In the genomic region with DNA sequence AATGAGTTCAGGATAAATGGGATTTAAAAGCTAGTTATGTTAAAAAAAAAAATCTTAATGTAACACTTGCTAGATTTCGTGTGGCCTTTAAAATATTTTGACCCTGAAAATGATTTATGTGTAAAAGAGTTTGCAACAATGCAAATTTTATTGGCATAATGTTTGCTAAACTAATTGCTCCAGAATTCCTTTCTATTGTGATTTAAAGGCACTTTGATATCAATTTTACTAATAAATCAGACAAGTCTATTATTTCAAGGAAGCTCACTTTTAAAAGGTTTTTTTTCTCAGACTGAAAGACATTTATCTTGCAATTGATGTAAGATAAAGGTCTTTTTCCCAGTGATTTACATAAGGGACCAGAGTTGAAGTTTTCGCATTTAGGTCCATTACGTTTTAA, we compare ENCODE assay signal across 17 cellular contexts. TPM values are rescaled to one million over a fixed set of nuclear protein-coding genes. Genes with fewer than 3 reads are reported as not detected.
DNase-seq lines count a peak whose midpoint lies in the region; ATAC-seq and TF ChIP-seq lines count a peak whose summit lies in the region.
"Had no signal": no experiment of that assay in that cellular context is flagged by ENCODE, and none has a peak within 500 bp of the region (broad histone marks: within the 10 kb centered on the region; RNA-seq: fewer than 3 reads in every experiment).

No MANE protein-coding gene starts in this region.

- POLR2A ChIA-PET in SK-N-SH (lab: Yijun Ruan, JAX) = no interaction called here
- POLR2A ChIA-PET in HEK293T (lab: Yijun Ruan, JAX) = no interaction called here
- POLR2A ChIA-PET in Panc1 (lab: Charles Lee) = no interaction called here

- H3K27me3 ChIP-seq in SK-N-SH (ENCODE audit: insufficient read depth) (no peaks in the 10 kb centered on the region), Panc1 (ENCODE audit: control insufficient read depth, insufficient read depth, low read length) (no peaks in the 10 kb centered on the region)
- H3K27me3 ChIP-seq: BLaER1 had no signal

- H3K36me3 ChIP-seq in SK-N-SH (replicated peaks in 1 of 2; ENCODE audit: control insufficient read depth in 1 of 2, insufficient read depth in 2 of 2, low read length in 1 of 2) (no peaks in the 10 kb centered on the region), Panc1 (ENCODE audit: control insufficient read depth, insufficient read depth, low read length) (no peaks in the 10 kb centered on the region)
- H3K36me3 ChIP-seq: BLaER1 had no signal

- no peak for TF ChIP-seq RAD21 in SK-N-SH (IDR thresholded peaks at IDR 0.05; ENCODE audit: low read length)

- peaks cover 8% of the 10 kb centered on the region; the same call in 1 of the 2 replicates for H3K79me2 ChIP-seq in SK-N-SH (ENCODE audit: insufficient read depth)

- H3K4me1 ChIP-seq in SK-N-SH (ENCODE audit: control insufficient read depth in 1 of 2, insufficient read depth in 2 of 2, low read depth in 1 of 2, low read length in 1 of 2) = peaks cover 5 to 31% of the 10 kb centered on the region in 2 experiments; a peak in 2 of 4 replicates
- H3K4me1 ChIP-seq in Panc1 (ENCODE audit: control insufficient read depth, insufficient read depth, low read length) = peaks cover 66% of the 10 kb centered on the region

- H3K9ac ChIP-seq in SK-N-SH = no peak overlapping the region
- H3K9ac ChIP-seq: BLaER1 had no signal

- H3K9me3 ChIP-seq in SK-N-SH (no peaks in the 10 kb centered on the region), Panc1 (ENCODE audit: control insufficient read depth, insufficient read depth, low read depth, low read length) (no peaks in the 10 kb centered on the region)
- H3K9me3 ChIP-seq: BLaER1 had no signal

- peaks cover 5% of the 10 kb centered on the region for H3F3A ChIP-seq in SK-N-SH (replicated peaks; ENCODE audit: insufficient read depth)

- no TSS peak for BruUV-seq in Panc1 (replicated peaks; lab: Mats Ljungman, UMichigan)

- no peak for TF ChIP-seq EP300 in SK-N-SH (IDR thresholded peaks at IDR 0.05; ENCODE audit: borderline replicate concordance in 1 of 2, low read depth in 1 of 2, low read length in 1 of 2)

- H3K27ac ChIP-seq in SK-N-SH (ENCODE audit: low read depth in 2 of 2, low read length in 1 of 2) (no peak overlapping the region), Panc1 (ENCODE audit: low read length) (peak overlapping the region; percentile 66; the same call in 1 of the 2 replicates)
- H3K27ac ChIP-seq: 22Rv1, BLaER1 had no signal

- H3K4me2 ChIP-seq in SK-N-SH = no peak overlapping the region
- H3K4me2 ChIP-seq: BLaER1 had no signal

- TF ChIP-seq CTCF in SK-N-SH (IDR thresholded peaks at IDR 0.05) (no peak), Panc1 (IDR thresholded peaks at IDR 0.05) (no peak)

- H3K4me3 ChIP-seq in SK-N-SH (ENCODE audit: low read depth in 2 of 2, low read length in 1 of 2) (no peak overlapping the region), Panc1 (ENCODE audit: low read depth in 2 of 2, low read length in 2 of 2) (no peak overlapping the region)
- H3K4me3 ChIP-seq: BLaER1 had no signal

- H3K9me2 ChIP-seq in SK-N-SH = no peaks in the 10 kb centered on the region

- H2AFZ ChIP-seq in SK-N-SH (ENCODE audit: low read depth) = no peak overlapping the region

- H4K20me1 ChIP-seq in SK-N-SH (ENCODE audit: insufficient read depth) = no peaks in the 10 kb centered on the region
- H4K20me1 ChIP-seq: BLaER1 had no signal

- CTCF ChIA-PET in SK-N-SH (lab: Yijun Ruan, JAX) (interaction anchor here (1.2 to 2.6 kb wide), 2 partner anchors 150 to 848 kb away, joined by 4 to 5 read pairs; no protein-coding TSS in a partner anchor), HEK293T (lab: Yijun Ruan, JAX) (no interaction called here), Panc1 (lab: Charles Lee) (no interaction called here)

- DNase-seq in SK-N-SH (no peak), HEK293T (ENCODE audit: extremely low spot score) (no peak), Panc1 (ENCODE audit: low read depth, low spot score) (no peak), NOMO-1 (lab: John Stamatoyannopoulos, UW; ENCODE audit: unreplicated experiment in 2 of 2) (no peak)
- DNase-seq: Calu3; CD4-positive, alpha-beta memory T cell; DMS79 treated with DMSO at 0.1 percent for 48 hours; GF-D8; GOT3; H9; HFFc6; IMR-90 had no signal

- WGBS in SK-N-SH (ENCODE audit: low lambda C conversion rate) = 91% methylated on average over 3 of the region's 3 CpGs

- in situ Hi-C loops in Panc1 (cut with HindIII; ENCODE audit: low pct_unique_long_range_greater_than_20kb, low sequenced_read_pairs) = no loop called here

- intact Hi-C loops in Panc1 (cut with micrococcal nuclease; ENCODE audit: unreplicated experiment) = no loop called here

- ATAC-seq in SK-N-SH treated with all-trans-retinoic acid at 6 μM for 48 hours (no peak), Panc1 (no peak), GM21447 (IDR thresholded peaks at IDR 0.05; ENCODE audit: unreplicated experiment) (no peak), HG03521 (IDR thresholded peaks at IDR 0.05; ENCODE audit: unreplicated experiment) (no peak)

TF ChIP-seq in SK-N-SH treated with all-trans-retinoic acid at 6 μM for 48 hours, 23 proteins besides CTCF, POLR2A, EP300 and RAD21:
- TF ChIP-seq ARNTL (CRISPR knock-in tag; IDR thresholded peaks at IDR 0.05; ENCODE audit: borderline replicate concordance, low read depth) (no peak), ZNF8 (CRISPR knock-in tag; IDR thresholded peaks at IDR 0.05) (no peak), OSR1 (CRISPR knock-in tag; IDR thresholded peaks at IDR 0.05) (no peak), ISL1 (CRISPR knock-in tag; IDR thresholded peaks at IDR 0.05) (peak; percentile 76), TOX (CRISPR knock-in tag; IDR thresholded peaks at IDR 0.05; ENCODE audit: borderline replicate concordance) (no peak), ZNF565 (CRISPR knock-in tag; conservative IDR thresholded peaks at IDR 0.05; ENCODE audit: low read depth) (no peak)
- TF ChIP-seq, protein P1, sequence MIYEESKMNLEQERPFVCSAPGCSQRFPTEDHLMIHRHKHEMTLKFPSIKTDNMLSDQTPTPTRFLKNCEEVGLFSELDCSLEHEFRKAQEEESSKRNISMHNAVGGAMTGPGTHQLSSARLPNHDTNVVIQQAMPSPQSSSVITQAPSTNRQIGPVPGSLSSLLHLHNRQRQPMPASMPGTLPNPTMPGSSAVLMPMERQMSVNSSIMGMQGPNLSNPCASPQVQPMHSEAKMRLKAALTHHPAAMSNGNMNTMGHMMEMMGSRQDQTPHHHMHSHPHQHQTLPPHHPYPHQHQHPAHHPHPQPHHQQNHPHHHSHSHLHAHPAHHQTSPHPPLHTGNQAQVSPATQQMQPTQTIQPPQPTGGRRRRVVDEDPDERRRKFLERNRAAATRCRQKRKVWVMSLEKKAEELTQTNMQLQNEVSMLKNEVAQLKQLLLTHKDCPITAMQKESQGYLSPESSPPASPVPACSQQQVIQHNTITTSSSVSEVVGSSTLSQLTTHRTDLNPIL (CRISPR knock-in tag; IDR thresholded peaks at IDR 0.05; ENCODE audit: low read depth) = no peak

TF ChIP-seq in SK-N-SH, 30 proteins besides CTCF, POLR2A, EP300 and RAD21 (continues in another document):
- no peak for TF ChIP-seq NFIC (IDR thresholded peaks at IDR 0.05; ENCODE audit: borderline replicate concordance)
- no peak for TF ChIP-seq SMC3 (IDR thresholded peaks at IDR 0.05; ENCODE audit: low read depth, low read length)
- no peak for TF ChIP-seq FOXJ3 (CRISPR knock-in tag; IDR thresholded peaks at IDR 0.05)
- no peak for TF ChIP-seq FOSL2 (IDR thresholded peaks at IDR 0.05; ENCODE audit: borderline replicate concordance, low read depth)
- no peak for TF ChIP-seq ZBTB33 (IDR thresholded peaks at IDR 0.05; ENCODE audit: borderline replicate concordance, low read depth)
- TF ChIP-seq ELF1 (IDR thresholded peaks at IDR 0.05) = no peak
- TF ChIP-seq YY1 (IDR thresholded peaks at IDR 0.05; ENCODE audit: low read depth) = no peak

TF ChIP-seq in HEK293T, 16 proteins besides CTCF, POLR2A, EP300 and RAD21:
- TF ChIP-seq FOXA1 (IDR thresholded peaks at IDR 0.05) (no peak), FOXM1 (IDR thresholded peaks at IDR 0.05; ENCODE audit: borderline replicate concordance) (no peak), ELF4 (IDR thresholded peaks at IDR 0.05) (no peak), TARDBP (IDR thresholded peaks at IDR 0.05) (no peak), CTBP1 (IDR thresholded peaks at IDR 0.05; ENCODE audit: borderline replicate concordance) (no peak), ARNT (IDR thresholded peaks at IDR 0.05) (0 out of 2 replicates have a peak, but pooled peaks have one; percentile 21), SUZ12 (IDR thresholded peaks at IDR 0.05) (no peak), NFRKB (IDR thresholded peaks at IDR 0.05) (no peak), SP1 (IDR thresholded peaks at IDR 0.05) (no peak), FOXK2 (IDR thresholded peaks at IDR 0.05) (no peak), L3MBTL2 (conservative IDR thresholded peaks at IDR 0.05) (no peak), HDGF (IDR thresholded peaks at IDR 0.05; ENCODE audit: borderline replicate concordance) (no peak), BHLHE40 (IDR thresholded peaks at IDR 0.05; ENCODE audit: borderline replicate concordance) (no peak)
- TF ChIP-seq, protein P2, sequence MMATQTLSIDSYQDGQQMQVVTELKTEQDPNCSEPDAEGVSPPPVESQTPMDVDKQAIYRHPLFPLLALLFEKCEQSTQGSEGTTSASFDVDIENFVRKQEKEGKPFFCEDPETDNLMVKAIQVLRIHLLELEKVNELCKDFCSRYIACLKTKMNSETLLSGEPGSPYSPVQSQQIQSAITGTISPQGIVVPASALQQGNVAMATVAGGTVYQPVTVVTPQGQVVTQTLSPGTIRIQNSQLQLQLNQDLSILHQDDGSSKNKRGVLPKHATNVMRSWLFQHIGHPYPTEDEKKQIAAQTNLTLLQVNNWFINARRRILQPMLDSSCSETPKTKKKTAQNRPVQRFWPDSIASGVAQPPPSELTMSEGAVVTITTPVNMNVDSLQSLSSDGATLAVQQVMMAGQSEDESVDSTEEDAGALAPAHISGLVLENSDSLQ (IDR thresholded peaks at IDR 0.05) = peak; percentile 73

RNA-seq across cellular contexts. Expression of gene AP1S3, which starts 17.5 kb away (rescaled TPM):
- polyA plus RNA-seq in SK-N-SH (2012; rRNA removed) = 4.8 and 6.1 TPM in 2 replicates
- 7.2 and 7.7 TPM in 2 replicates for polyA plus RNA-seq in SK-N-SH (2012; cell fraction: cytosol; rRNA removed)
- 1.6 and 4.1 TPM in 2 replicates for polyA plus RNA-seq in SK-N-SH (2012; cell fraction: nucleus; rRNA removed)
- 66.3 TPM for total RNA-seq in Panc1 (2021; ENCODE audit: unreplicated experiment)
- polyA plus RNA-seq in Panc1 (2012; ENCODE audit: insufficient read length) = 20.0 TPM
